ENCODE assay signal across 1 cellular context in genomic region chrX:94961730-94962129, GRCh38.
TF ChIP-seq lines count a peak whose summit lies in the region.

No MANE protein-coding gene starts in this region.

TF ChIP-seq in neural cell, 6 proteins besides CTCF, POLR2A, EP300 and RAD21 (continued from another document):
- TF ChIP-seq EZH2 (IDR thresholded peaks at IDR 0.05; ENCODE audit: borderline replicate concordance, insufficient read depth, low read length, poor library complexity, severe bottlenecking): no peak
- no peak for TF ChIP-seq TAF1 (IDR thresholded peaks at IDR 0.05; ENCODE audit: low read depth)
